ENCODE assay signal across 1 cellular context in genomic region chr13:102798653-102799543, GRCh38.
A peak's percentile ranks its signal among the peaks of the same experiment; 100 is the strongest.
TF ChIP-seq lines count a peak whose summit lies in the region.

TSS of gene BIVM (plus strand) at chr13:102799119. CDS start at chr13:102807268, 8,149 bp downstream.
TSS of gene POGLUT2 (minus strand) at chr13:102798976. CDS start at chr13:102798670, 306 bp downstream.

TF ChIP-seq in WTC11, 78 proteins besides CTCF, POLR2A, EP300 and RAD21 (continued from another document and continues in another):
- TF ChIP-seq SP1 (CRISPR knock-in tag; conservative IDR thresholded peaks at IDR 0.05) (peak; percentile 48), GTF2I (CRISPR knock-in tag; conservative IDR thresholded peaks at IDR 0.05) (no peak), FOXP4 (CRISPR knock-in tag; IDR thresholded peaks at IDR 0.05) (no peak), ATF2 (CRISPR knock-in tag; IDR thresholded peaks at IDR 0.05; ENCODE audit: borderline replicate concordance, low read depth) (no peak), TP53 (CRISPR knock-in tag; IDR thresholded peaks at IDR 0.05) (no peak), TCF7 (CRISPR knock-in tag; IDR thresholded peaks at IDR 0.05; ENCODE audit: low read depth) (no peak), SMAD4 (CRISPR knock-in tag; IDR thresholded peaks at IDR 0.05) (no peak), ERG (CRISPR knock-in tag; IDR thresholded peaks at IDR 0.05) (no peak), USF1 (CRISPR knock-in tag; IDR thresholded peaks at IDR 0.05) (peak; percentile 82), OVOL2 (CRISPR knock-in tag; IDR thresholded peaks at IDR 0.05; ENCODE audit: borderline replicate concordance) (no peak), ESRRA (CRISPR knock-in tag; IDR thresholded peaks at IDR 0.05; ENCODE audit: borderline replicate concordance) (no peak), CREM (CRISPR knock-in tag; IDR thresholded peaks at IDR 0.05) (peak; percentile 63; the same call in 1 of the 2 replicates), ZNF281 (CRISPR knock-in tag; IDR thresholded peaks at IDR 0.05) (no peak), AFF4 (CRISPR knock-in tag; IDR thresholded peaks at IDR 0.05; ENCODE audit: borderline replicate concordance) (no peak), ZNF138 (CRISPR knock-in tag; conservative IDR thresholded peaks at IDR 0.05) (no peak), JUN (CRISPR knock-in tag; IDR thresholded peaks at IDR 0.05) (no peak), HMGA2 (CRISPR knock-in tag; IDR thresholded peaks at IDR 0.05) (no peak), SMAD3 (CRISPR knock-in tag; IDR thresholded peaks at IDR 0.05; ENCODE audit: borderline replicate concordance) (no peak), SOX15 (CRISPR knock-in tag; IDR thresholded peaks at IDR 0.05) (no peak), FOXK1 (CRISPR knock-in tag; IDR thresholded peaks at IDR 0.05) (peak; percentile 91), IRF2 (CRISPR knock-in tag; IDR thresholded peaks at IDR 0.05; ENCODE audit: borderline replicate concordance, low read depth) (no peak), EMX1 (CRISPR knock-in tag; IDR thresholded peaks at IDR 0.05) (no peak), MAX (CRISPR knock-in tag; IDR thresholded peaks at IDR 0.05) (peak; percentile 46), PREB (CRISPR knock-in tag; IDR thresholded peaks at IDR 0.05; ENCODE audit: borderline replicate concordance) (no peak), CDX4 (CRISPR knock-in tag; IDR thresholded peaks at IDR 0.05; ENCODE audit: borderline replicate concordance) (no peak), E2F4 (CRISPR knock-in tag; IDR thresholded peaks at IDR 0.05; ENCODE audit: borderline replicate concordance, low read depth) (no peak), HMGXB4 (CRISPR knock-in tag; IDR thresholded peaks at IDR 0.05) (peak; percentile 53; the same call in 1 of the 2 replicates), ZNF121 (CRISPR knock-in tag; IDR thresholded peaks at IDR 0.05) (no peak), E2F5 (CRISPR knock-in tag; IDR thresholded peaks at IDR 0.05) (no peak), ATF6 (CRISPR knock-in tag; IDR thresholded peaks at IDR 0.05) (no peak), ZNF512 (CRISPR knock-in tag; IDR thresholded peaks at IDR 0.05; ENCODE audit: borderline replicate concordance) (no peak), ZBTB21 (CRISPR knock-in tag; IDR thresholded peaks at IDR 0.05; ENCODE audit: borderline replicate concordance) (no peak), NFATC4 (CRISPR knock-in tag; IDR thresholded peaks at IDR 0.05) (no peak)
